Comparison of ENCODE assay signal across 13 cellular contexts in genomic region chr7:47606176-47606575, GRCh38.
"Had no signal": no experiment of that assay in that cellular context is flagged by ENCODE, and none has a peak within 500 bp of the region (broad histone marks: within the 10 kb centered on the region; RNA-seq: fewer than 3 reads in every experiment).

No MANE protein-coding gene starts in this region.

- H3K27me3 ChIP-seq: dorsolateral prefrontal cortex, ovary had no signal

- H3K27ac ChIP-seq: dorsolateral prefrontal cortex, ovary had no signal

- H3K9me3 ChIP-seq: ovary had no signal

- H3K4me3 ChIP-seq: dorsolateral prefrontal cortex, ovary, skin epidermis had no signal

- ATAC-seq: activated CD4-positive, CD25-positive, alpha-beta regulatory T cell treated with anti-CD3 and anti-CD28 coated beads, Interleukin-2, amount 50 U/mL, for 24 hours; esophagus mucosa; left cardiac atrium; stimulated activated effector memory CD8-positive, alpha-beta T cell treated with anti-CD3 and anti-CD28 coated beads, Interleukin-12 subunit alpha, Interleukin-12 subunit beta, amount 100 ng/mL, for 72 hours had no signal

- H3K36me3 ChIP-seq: ovary had no signal

- DNase-seq: activated CD4-positive, alpha-beta T cell treated with anti-CD3 and anti-CD28 coated beads, Interleukin-2, amount 50 U/mL, for 4 hours; activated T-cell treated with anti-CD3 and anti-CD28 coated beads, Interleukin-2, amount 50 U/mL, for 1 hour; amniotic stem cell; dorsolateral prefrontal cortex; head of caudate nucleus; left cardiac atrium; nephron progenitor cell; ovary; SW 1271 had no signal
